ENCODE assay signal across 25 cellular contexts in genomic region chr22:49522582-49523373, GRCh38.
"Had no signal": no experiment of that assay in that cellular context is flagged by ENCODE, and none has a peak within 500 bp of the region (broad histone marks: within the 10 kb centered on the region; RNA-seq: fewer than 3 reads in every experiment).

No MANE protein-coding gene starts in this region.

- ATAC-seq: activated T-cell treated with anti-CD3 and anti-CD28 coated beads, Interleukin-2, amount 50 U/mL, for 72 hours; foreskin keratinocyte; left lobe of liver; naive thymus-derived CD8-positive, alpha-beta T cell; T-helper 17 cell had no signal

- H3K36me3 ChIP-seq: ovary, right atrium auricular region, tibial nerve, uterus had no signal

- H3K4me3 Mint-ChIP-seq: activated naive CD4-positive, alpha-beta T cell treated with anti-CD3 and anti-CD28 coated beads for 36 hours; activated T-cell treated with anti-CD3 and anti-CD28 coated beads, Interleukin-2, amount 50 U/mL, for 72 hours; brain; mesothelial cell of epicardium; naive thymus-derived CD8-positive, alpha-beta T cell; stimulated activated naive CD8-positive, alpha-beta T cell treated with anti-CD3 and anti-CD28 coated beads, Interleukin-15, Interleukin-2, amounts not matched to agents 100 ng/mL and 50 ng/mL, for 24 hours; T-helper 17 cell had no signal

- FAIRE-seq: kidney had no signal

- H3K4me1 ChIP-seq: foreskin keratinocyte, psoas muscle, right atrium auricular region, tibial nerve, uterus had no signal

- H3K9me3 ChIP-seq: psoas muscle, uterus had no signal

- H3K27ac Mint-ChIP-seq: activated naive CD4-positive, alpha-beta T cell treated with anti-CD3 and anti-CD28 coated beads for 36 hours; activated T-cell treated with anti-CD3 and anti-CD28 coated beads, Interleukin-2, amount 50 U/mL, for 72 hours; mesothelial cell of epicardium; stimulated activated naive CD8-positive, alpha-beta T cell treated with anti-CD3 and anti-CD28 coated beads, Interleukin-15, Interleukin-2, amounts not matched to agents 100 ng/mL and 50 ng/mL, for 24 hours; T-helper 17 cell had no signal

- H3K27me3 Mint-ChIP-seq: T-helper 17 cell had no signal

- H3K4me3 ChIP-seq: lung, ovary, psoas muscle, right atrium auricular region, tibial nerve, uterus had no signal

- H3K9me3 Mint-ChIP-seq: activated naive CD4-positive, alpha-beta T cell treated with anti-CD3 and anti-CD28 coated beads for 36 hours; activated T-cell treated with anti-CD3 and anti-CD28 coated beads, Interleukin-2, amount 50 U/mL, for 72 hours; mesothelial cell of epicardium; stimulated activated naive CD8-positive, alpha-beta T cell treated with anti-CD3 and anti-CD28 coated beads, Interleukin-15, Interleukin-2, amounts not matched to agents 100 ng/mL and 50 ng/mL, for 24 hours had no signal

- DNase-seq: activated CD4-positive, alpha-beta T cell treated with anti-CD3 and anti-CD28 coated beads for 4 hours; activated CD4-positive, alpha-beta T cell treated with anti-CD3 and anti-CD28 coated beads, Interleukin-2, amount 50 U/mL, for 48 hours; activated CD4-positive, CD25-positive, alpha-beta regulatory T cell; activated CD8-positive, alpha-beta memory T cell treated with anti-CD3 and anti-CD28 coated beads, Interleukin-2, amount 50 U/mL, for 48 hours; activated effector memory CD4-positive, alpha-beta T cell treated with Interleukin-2 at 50 U/mL for 16 hours; activated naive CD4-positive, alpha-beta T cell treated with anti-CD3 and anti-CD28 coated beads for 36 hours; activated T-cell treated with anti-CD3 and anti-CD28 coated beads, Interleukin-2, amount 50 U/mL, for 72 hours; dermis blood vessel endothelial cell; effector memory CD4-positive, alpha-beta T cell; foreskin keratinocyte; kidney; naive thymus-derived CD8-positive, alpha-beta T cell; ovary; psoas muscle; stimulated activated CD4-positive, alpha-beta T cell treated with anti-CD3 and anti-CD28 coated beads, Interleukin-12 subunit alpha, Interleukin-12 subunit beta, amount 100 ng/mL, for 4 hours; stimulated activated CD4-positive, alpha-beta T cell treated with anti-CD3 and anti-CD28 coated beads, Interleukin-4, amount 100 ng/mL, for 4 hours; T-helper 17 cell; uterus had no signal

- H3K27me3 ChIP-seq: foreskin keratinocyte, ovary, right atrium auricular region, tibial nerve, uterus had no signal

- H3K4me1 Mint-ChIP-seq: mesothelial cell of epicardium had no signal

- H3K36me3 Mint-ChIP-seq: brain, mesothelial cell of epicardium had no signal

- H3K27ac ChIP-seq: foreskin keratinocyte, ovary, psoas muscle, right atrium auricular region, tibial nerve, uterus had no signal
